Comparison of ENCODE assay signal across 8 cellular contexts in genomic region chr1:224113545-224113917, GRCh38. TPM values are rescaled to one million over a fixed set of nuclear protein-coding genes. Genes with fewer than 3 reads are reported as not detected.
A peak's percentile ranks its signal among the peaks of the same experiment; 100 is the strongest.
DNase-seq lines count a peak whose midpoint lies in the region; ATAC-seq, FAIRE-seq and TF ChIP-seq lines count a peak whose summit lies in the region.

No MANE protein-coding gene starts in this region.

- H3K9ac ChIP-seq in HepG2 (ENCODE audit: insufficient read depth, low read depth, low read length) = peak overlapping the region; percentile 90

- peaks cover 0 to under 1% of the 10 kb centered on the region in 2 experiments; a peak in 1 of 5 replicates for H3K36me3 ChIP-seq in HepG2 (replicated peaks in 1 of 2; ENCODE audit: control insufficient read depth in 1 of 2, insufficient read depth in 2 of 2, low read length in 2 of 2)
- no peaks in the 10 kb centered on the region for H3K36me3 ChIP-seq in uterus

- peak overlapping the region; percentile 91 for H3K4me3 Mint-ChIP-seq in activated T-helper 1 cell treated with anti-CD3 and anti-CD28 coated beads, Interleukin-12 subunit alpha, Interleukin-12 subunit beta, Interleukin-2, Interleukin-4 antibody, amounts not matched to agents 30 ng/mL and 10 ng/mL and 1 ng/mL, durations not matched to agents 14 hours and 24 hours and 36 hours

- in situ Hi-C loops in HepG2 (cut with HindIII; ENCODE audit: extremely low pct_ligation_motif_present, low pct_unique_long_range_greater_than_20kb) = no loop called here

- H2AFZ ChIP-seq in HepG2 (ENCODE audit: low read length) = peak overlapping the region; percentile 96

- H3K27me3 ChIP-seq in HepG2 (ENCODE audit: control insufficient read depth in 1 of 2, insufficient read depth in 2 of 2, low read length in 2 of 2) (peaks cover 0 to 3% of the 10 kb centered on the region in 2 experiments; a peak in 1 of 5 replicates), uterus (peaks cover under 1 to 3% of the 10 kb centered on the region in 2 donors)

- no peak for FAIRE-seq in HepG2 (lab: Jason Lieb, UNC)

- ATAC-seq in GM21717 (IDR thresholded peaks at IDR 0.05; ENCODE audit: unreplicated experiment) (peak; percentile 21), HepG2 (no peak)

- TF ChIP-seq POLR2A in HepG2 (IDR thresholded peaks at IDR 0.05; ENCODE audit: insufficient read depth in 1 of 2, low read depth in 2 of 2, low read length in 2 of 2) = no peak
- TF ChIP-seq POLR2A in uterus (IDR thresholded peaks at IDR 0.05) = no peak

- peaks cover 27% of the 10 kb centered on the region for H3K4me1 Mint-ChIP-seq in activated T-helper 1 cell treated with anti-CD3 and anti-CD28 coated beads, Interleukin-12 subunit alpha, Interleukin-12 subunit beta, Interleukin-2, Interleukin-4 antibody, amounts not matched to agents 30 ng/mL and 10 ng/mL and 1 ng/mL, durations not matched to agents 14 hours and 24 hours and 36 hours (ENCODE audit: low read depth)

- no peak for TF ChIP-seq RAD21 in HepG2 (CRISPR knock-in tag; IDR thresholded peaks at IDR 0.05)

- peak overlapping the region; percentile 65 for H3K4me2 ChIP-seq in HepG2 (ENCODE audit: low read depth, low read length)

- TF ChIP-seq CTCF in 22Rv1 (IDR thresholded peaks at IDR 0.05) (no peak), HepG2 (CRISPR knock-in tag; IDR thresholded peaks at IDR 0.05) (no peak), uterus (IDR thresholded peaks at IDR 0.05) (no peak)

- WGBS in HepG2 (ENCODE audit: low lambda C conversion rate) = 70% methylated on average over 2 of the region's 2 CpGs

- peaks cover 21% of the 10 kb centered on the region for H3K27me3 Mint-ChIP-seq in activated T-helper 1 cell treated with anti-CD3 and anti-CD28 coated beads, Interleukin-12 subunit alpha, Interleukin-12 subunit beta, Interleukin-2, Interleukin-4 antibody, amounts not matched to agents 30 ng/mL and 10 ng/mL and 1 ng/mL, durations not matched to agents 14 hours and 24 hours and 36 hours (ENCODE audit: insufficient read depth)

- POLR2A ChIA-PET in HepG2 (lab: Yijun Ruan, JAX) = no interaction called here

- peaks cover 20% of the 10 kb centered on the region for H3K4me1 ChIP-seq in HepG2 (ENCODE audit: insufficient read depth, low read length)
- H3K4me1 ChIP-seq in uterus = peaks cover 0 to 13% of the 10 kb centered on the region in 2 donors

- H3K9me3 ChIP-seq in HepG2 (ENCODE audit: low read length) = no peaks in the 10 kb centered on the region
- no peaks in the 10 kb centered on the region for H3K9me3 ChIP-seq in uterus

- H3K36me3 Mint-ChIP-seq in activated T-helper 1 cell treated with anti-CD3 and anti-CD28 coated beads, Interleukin-12 subunit alpha, Interleukin-12 subunit beta, Interleukin-2, Interleukin-4 antibody, amounts not matched to agents 30 ng/mL and 10 ng/mL and 1 ng/mL, durations not matched to agents 14 hours and 24 hours and 36 hours (ENCODE audit: low read depth) = peaks cover 2% of the 10 kb centered on the region

- H3K4me3 ChIP-seq in HepG2 (replicated peaks in 1 of 3; ENCODE audit: insufficient read depth in 1 of 3, low read depth in 2 of 3, low read length in 3 of 3) (peak overlapping the region; percentile 88 to 96 (median 89)), uterus (peak overlapping the region; percentile 77 to 97)

- peaks cover 9% of the 10 kb centered on the region for H4K20me1 ChIP-seq in HepG2 (ENCODE audit: insufficient read depth, low read length)

- peaks cover 44% of the 10 kb centered on the region for H3K79me2 ChIP-seq in HepG2 (ENCODE audit: insufficient read depth, low read length)

- CTCF ChIA-PET in HepG2 (lab: Yijun Ruan, JAX; ENCODE audit: low intra/inter-chr PET ratio, low total read pairs) = no interaction called here

- no peaks in the 10 kb centered on the region for H3K9me3 Mint-ChIP-seq in activated T-helper 1 cell treated with anti-CD3 and anti-CD28 coated beads, Interleukin-12 subunit alpha, Interleukin-12 subunit beta, Interleukin-2, Interleukin-4 antibody, amounts not matched to agents 30 ng/mL and 10 ng/mL and 1 ng/mL, durations not matched to agents 14 hours and 24 hours and 36 hours

- intact Hi-C loops in activated T-helper 1 cell treated with anti-CD3 and anti-CD28 coated beads, Interleukin-12 subunit alpha, Interleukin-12 subunit beta, Interleukin-2, Interleukin-4 antibody, amounts not matched to agents 30 ng/mL and 10 ng/mL and 1 ng/mL, durations not matched to agents 14 hours and 24 hours and 36 hours (cut with micrococcal nuclease) = loop anchor here (5.0 to 10.0 kb wide), 5 partner anchors 151 to 416 kb away; partner anchors contain the start of gene TP53BP2
- intact Hi-C loops in HepG2 (cut with micrococcal nuclease; ENCODE audit: unreplicated experiment) (loop anchor here (10.0 kb wide), 1 partner anchor 341 kb away; no protein-coding TSS in a partner anchor), uterus (cut with DNase I; ENCODE audit: low total_unique reads) (loop anchor here (10.0 kb wide), 1 partner anchor 221 kb away; the partner anchor contains the start of gene NVL)

- no peak for DNase-seq in activated T-helper 1 cell treated with anti-CD3 and anti-CD28 coated beads, Interleukin-12 subunit alpha, Interleukin-12 subunit beta, Interleukin-2, Interleukin-4 antibody, amounts not matched to agents 30 ng/mL and 10 ng/mL and 1 ng/mL, durations not matched to agents 14 hours and 24 hours and 36 hours (ENCODE audit: low spot score)
- DNase-seq in HepG2 (ENCODE audit: low spot score) (no peak), uterus (no peak), SKM-1 treated with dmso at 0.1 percent for 144 hours (lab: John Stamatoyannopoulos, UW; ENCODE audit: unreplicated experiment) (no peak), globus pallidus (ENCODE audit: low spot score) (no peak), RKO (ENCODE audit: low spot score) (no peak)

- TF ChIP-seq EP300 in HepG2 (IDR thresholded peaks at IDR 0.05; ENCODE audit: low read depth in 2 of 2, low read length in 2 of 2) (no peak), HepG2 (CRISPR knock-in tag; IDR thresholded peaks at IDR 0.05; ENCODE audit: borderline replicate concordance) (no peak)

- H3K27ac Mint-ChIP-seq in activated T-helper 1 cell treated with anti-CD3 and anti-CD28 coated beads, Interleukin-12 subunit alpha, Interleukin-12 subunit beta, Interleukin-2, Interleukin-4 antibody, amounts not matched to agents 30 ng/mL and 10 ng/mL and 1 ng/mL, durations not matched to agents 14 hours and 24 hours and 36 hours = peak overlapping the region; percentile 89

- H3K27ac ChIP-seq in 22Rv1 (peak overlapping the region; percentile 68), HepG2 (ENCODE audit: extremely low read length, insufficient read depth, low read length) (no peak overlapping the region), uterus (peak overlapping the region; percentile 92 to 96)

- BruUV-seq in HepG2 (replicated peaks; lab: Mats Ljungman, UMichigan) = no TSS peak

TF ChIP-seq in HepG2, 621 proteins besides CTCF, POLR2A, EP300 and RAD21:
- TF ChIP-seq SIN3A (IDR thresholded peaks at IDR 0.05; ENCODE audit: borderline replicate concordance, low read depth, low read length) (no peak), KLF9 (CRISPR knock-in tag; IDR thresholded peaks at IDR 0.05; ENCODE audit: low read depth) (no peak), RFXANK (CRISPR knock-in tag; IDR thresholded peaks at IDR 0.05) (0 out of 2 replicates have a peak, but pooled peaks have one; percentile 10), ZNF510 (CRISPR knock-in tag; IDR thresholded peaks at IDR 0.05; ENCODE audit: low read depth) (peak; percentile 7; the same call in 1 of the 2 replicates)

RNA-seq across cellular contexts. Expression of gene FBXO28, which starts 0.4 kb away (rescaled TPM):
- total RNA-seq in activated T-helper 1 cell treated with anti-CD3 and anti-CD28 coated beads, Interleukin-12 subunit alpha, Interleukin-12 subunit beta, Interleukin-2, Interleukin-4 antibody, amounts not matched to agents 30 ng/mL and 10 ng/mL and 1 ng/mL, durations not matched to agents 14 hours and 24 hours and 36 hours = 29.3 and 32.2 TPM in 2 replicates
- 29.1 and 38.2 TPM in 2 replicates for total RNA-seq in HepG2 (2016; rRNA removed; fragmentation: Illumina TruSeq; extraction: Trizol)
- total RNA-seq in HepG2 (2016; cell fraction: cytosol; rRNA removed; fragmentation: Illumina TruSeq; extraction: Trizol; ENCODE audit: low read depth) = 3.6 and 4.3 TPM in 2 replicates
- total RNA-seq in HepG2 (2016; cell fraction: insoluble cytoplasmic fraction; rRNA removed; fragmentation: Illumina TruSeq; extraction: Trizol) = 29.7 and 37.5 TPM in 2 replicates
- total RNA-seq in HepG2 (2016; cell fraction: membrane; rRNA removed; fragmentation: Illumina TruSeq; extraction: Trizol) = 12.9 and 13.7 TPM in 2 replicates
- total RNA-seq in HepG2 (2016; cell fraction: nucleus; rRNA removed; fragmentation: Illumina TruSeq; extraction: Trizol) = 20.6 and 25.7 TPM in 2 replicates
- 6.9 and 8.5 TPM in 2 replicates for polyA plus RNA-seq in HepG2 (2011; rRNA removed)
- 5.0 and 5.6 TPM in 2 replicates for polyA plus RNA-seq in HepG2 (2011; cell fraction: cytosol; rRNA removed)
- 5.5 and 6.6 TPM in 2 replicates for polyA plus RNA-seq in HepG2 (2011; cell fraction: nucleus; rRNA removed)
- polyA plus RNA-seq in HepG2 (2012) = 7.4 and 8.5 TPM in 2 replicates
- polyA plus RNA-seq in HepG2 (2016; cell fraction: cytosol; fragmentation: Illumina TruSeq; extraction: Trizol; ENCODE audit: low read depth) = 1.5 and 2.2 TPM in 2 replicates
- 25.0 and 28.7 TPM in 2 replicates for polyA plus RNA-seq in HepG2 (2016; cell fraction: insoluble cytoplasmic fraction; fragmentation: Illumina TruSeq; extraction: Trizol; ENCODE audit: low read depth)
- polyA plus RNA-seq in HepG2 (2016; cell fraction: membrane; fragmentation: Illumina TruSeq; extraction: Trizol; ENCODE audit: low read depth) = 4.5 and 6.0 TPM in 2 replicates
- polyA plus RNA-seq in HepG2 (2016; cell fraction: nucleus; fragmentation: Illumina TruSeq; extraction: Trizol; ENCODE audit: insufficient read depth, low read depth) = 18.0 and 25.6 TPM in 2 replicates
- polyA minus RNA-seq in HepG2 (2011; rRNA and poly(A)+ RNA removed; ENCODE audit: low replicate concordance) = 9.9 and 23.9 TPM in 2 replicates
- 12.4 and 15.0 TPM in 2 replicates for polyA minus RNA-seq in HepG2 (2011; cell fraction: cytosol; rRNA and poly(A)+ RNA removed)
- 36.1 and 39.4 TPM in 2 replicates for polyA minus RNA-seq in HepG2 (2011; cell fraction: nucleus; rRNA and poly(A)+ RNA removed)
- 10 to 100 TPM; 10.5 to 49.1 (median 21.8) TPM for total RNA-seq in uterus
